1 cellular context compared by ENCODE assay signal in genomic region chr18:57749604-57749970, GRCh38.
TF ChIP-seq lines count a peak whose summit lies in the region.

No MANE protein-coding gene starts in this region.

TF ChIP-seq in IMR-90, 13 proteins besides CTCF, POLR2A, EP300 and RAD21:
- TF ChIP-seq BHLHE40 (IDR thresholded peaks at IDR 0.05; ENCODE audit: low read depth, low read length) = no peak
- TF ChIP-seq CEBPB (IDR thresholded peaks at IDR 0.05; ENCODE audit: low read depth, low read length) = no peak
- TF ChIP-seq RFX5 (IDR thresholded peaks at IDR 0.05; ENCODE audit: low read depth, low read length) = no peak
- no peak for TF ChIP-seq MAFK (IDR thresholded peaks at IDR 0.05; ENCODE audit: low read depth, low read length)
- no peak for TF ChIP-seq USF2 (IDR thresholded peaks at IDR 0.05; ENCODE audit: low read depth, low read length)
- no peak for TF ChIP-seq ELK1 (IDR thresholded peaks at IDR 0.05; ENCODE audit: borderline replicate concordance, low read depth, low read length)
- no peak for TF ChIP-seq RCOR1 (IDR thresholded peaks at IDR 0.05; ENCODE audit: insufficient replicate concordance, low read length)
